ENCODE assay signal across 1 cellular context in the genomic region with DNA sequence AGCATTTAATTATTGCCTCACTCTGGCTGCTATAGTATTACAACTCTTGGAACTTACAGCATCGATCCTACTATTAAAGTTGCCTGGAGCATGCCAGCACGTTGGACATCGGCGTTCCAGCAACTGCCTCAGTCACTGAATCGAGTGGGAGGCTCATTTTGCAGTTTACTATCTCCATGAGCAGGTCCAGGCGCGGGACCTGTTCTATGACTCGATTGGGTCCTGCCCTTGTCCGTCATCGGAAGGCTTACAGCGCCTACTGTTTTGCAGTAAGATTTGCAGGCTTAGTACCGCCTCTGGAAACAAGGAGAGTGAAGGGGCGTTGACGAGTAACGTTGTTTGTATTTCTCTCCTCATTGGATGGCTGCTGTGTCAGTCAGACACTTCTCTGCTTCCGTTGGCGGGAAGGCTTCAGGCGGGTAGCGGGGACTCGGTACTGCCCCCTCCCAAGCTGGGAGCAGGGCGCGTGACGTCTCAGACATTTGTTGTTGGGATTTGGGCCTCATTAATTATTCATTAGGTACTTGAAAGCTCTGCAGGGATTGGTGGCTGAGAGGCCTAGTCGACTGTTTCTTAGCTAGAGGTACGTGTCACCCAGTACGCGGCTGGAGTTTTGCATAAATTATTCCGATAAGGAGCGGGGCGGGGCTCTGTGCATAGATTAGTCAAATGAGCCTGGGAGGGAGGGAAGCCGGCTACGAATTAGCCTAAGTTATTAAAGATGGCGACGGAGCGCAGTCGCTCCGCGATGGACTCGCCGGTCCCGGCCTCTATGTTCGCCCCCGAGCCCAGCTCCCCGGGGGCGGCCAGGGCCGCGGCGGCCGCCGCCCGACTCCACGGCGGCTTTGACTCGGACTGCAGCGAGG.
A peak's percentile ranks its signal among the peaks of the same experiment; 100 is the strongest.
TF ChIP-seq lines count a peak whose summit lies in the region.

Gene GTPBP1, plus strand, starts transcription at position 710 of the 866 bp plus-strand sequence. Its CDS starts 12 bp downstream, at position 722.

TF ChIP-seq in K562, 482 proteins besides CTCF, POLR2A, EP300 and RAD21 (continued from another document and continues in another):
- TF ChIP-seq FOXK1 (CRISPR knock-in tag; IDR thresholded peaks at IDR 0.05; ENCODE audit: borderline replicate concordance) = 0 out of 2 replicates have a peak, but pooled peaks have one; percentile 69
- TF ChIP-seq C11orf30 (IDR thresholded peaks at IDR 0.05; ENCODE audit: low read depth) = peak; percentile 55
- 0 out of 2 replicates have a peak, but pooled peaks have one; percentile 28 for TF ChIP-seq RFX5 (IDR thresholded peaks at IDR 0.05; ENCODE audit: low read depth, low read length)
- no peak for TF ChIP-seq SLC30A9 (CRISPR knock-in tag; IDR thresholded peaks at IDR 0.05)
- TF ChIP-seq, protein P1, sequence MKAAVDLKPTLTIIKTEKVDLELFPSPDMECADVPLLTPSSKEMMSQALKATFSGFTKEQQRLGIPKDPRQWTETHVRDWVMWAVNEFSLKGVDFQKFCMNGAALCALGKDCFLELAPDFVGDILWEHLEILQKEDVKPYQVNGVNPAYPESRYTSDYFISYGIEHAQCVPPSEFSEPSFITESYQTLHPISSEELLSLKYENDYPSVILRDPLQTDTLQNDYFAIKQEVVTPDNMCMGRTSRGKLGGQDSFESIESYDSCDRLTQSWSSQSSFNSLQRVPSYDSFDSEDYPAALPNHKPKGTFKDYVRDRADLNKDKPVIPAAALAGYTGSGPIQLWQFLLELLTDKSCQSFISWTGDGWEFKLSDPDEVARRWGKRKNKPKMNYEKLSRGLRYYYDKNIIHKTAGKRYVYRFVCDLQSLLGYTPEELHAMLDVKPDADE (conservative IDR thresholded peaks at IDR 0.05; ENCODE audit: control insufficient read depth, low read depth, low read length) = 0 out of 2 replicates have a peak, but pooled peaks have one; percentile 16
- no peak for TF ChIP-seq MBD1 (CRISPR knock-in tag; IDR thresholded peaks at IDR 0.05)
- no peak for TF ChIP-seq SPI1 (IDR thresholded peaks at IDR 0.05; ENCODE audit: borderline replicate concordance, low read depth, low read length)
- TF ChIP-seq HMBOX1 (IDR thresholded peaks at IDR 0.05) = peak; percentile 54; the same call in 1 of the 2 replicates
- peak; percentile 49 for TF ChIP-seq NCOR1 (IDR thresholded peaks at IDR 0.05)
- no peak for TF ChIP-seq ZBED1 (IDR thresholded peaks at IDR 0.05)
- TF ChIP-seq PHB2 (IDR thresholded peaks at IDR 0.05; ENCODE audit: low read depth) = no peak
- peak; percentile 8; the same call in 1 of the 2 replicates for TF ChIP-seq SOX6 (IDR thresholded peaks at IDR 0.05)
- no peak for TF ChIP-seq RBM17 (IDR thresholded peaks at IDR 0.05; ENCODE audit: borderline replicate concordance, low read depth, low read length)
- TF ChIP-seq, protein P2, sequence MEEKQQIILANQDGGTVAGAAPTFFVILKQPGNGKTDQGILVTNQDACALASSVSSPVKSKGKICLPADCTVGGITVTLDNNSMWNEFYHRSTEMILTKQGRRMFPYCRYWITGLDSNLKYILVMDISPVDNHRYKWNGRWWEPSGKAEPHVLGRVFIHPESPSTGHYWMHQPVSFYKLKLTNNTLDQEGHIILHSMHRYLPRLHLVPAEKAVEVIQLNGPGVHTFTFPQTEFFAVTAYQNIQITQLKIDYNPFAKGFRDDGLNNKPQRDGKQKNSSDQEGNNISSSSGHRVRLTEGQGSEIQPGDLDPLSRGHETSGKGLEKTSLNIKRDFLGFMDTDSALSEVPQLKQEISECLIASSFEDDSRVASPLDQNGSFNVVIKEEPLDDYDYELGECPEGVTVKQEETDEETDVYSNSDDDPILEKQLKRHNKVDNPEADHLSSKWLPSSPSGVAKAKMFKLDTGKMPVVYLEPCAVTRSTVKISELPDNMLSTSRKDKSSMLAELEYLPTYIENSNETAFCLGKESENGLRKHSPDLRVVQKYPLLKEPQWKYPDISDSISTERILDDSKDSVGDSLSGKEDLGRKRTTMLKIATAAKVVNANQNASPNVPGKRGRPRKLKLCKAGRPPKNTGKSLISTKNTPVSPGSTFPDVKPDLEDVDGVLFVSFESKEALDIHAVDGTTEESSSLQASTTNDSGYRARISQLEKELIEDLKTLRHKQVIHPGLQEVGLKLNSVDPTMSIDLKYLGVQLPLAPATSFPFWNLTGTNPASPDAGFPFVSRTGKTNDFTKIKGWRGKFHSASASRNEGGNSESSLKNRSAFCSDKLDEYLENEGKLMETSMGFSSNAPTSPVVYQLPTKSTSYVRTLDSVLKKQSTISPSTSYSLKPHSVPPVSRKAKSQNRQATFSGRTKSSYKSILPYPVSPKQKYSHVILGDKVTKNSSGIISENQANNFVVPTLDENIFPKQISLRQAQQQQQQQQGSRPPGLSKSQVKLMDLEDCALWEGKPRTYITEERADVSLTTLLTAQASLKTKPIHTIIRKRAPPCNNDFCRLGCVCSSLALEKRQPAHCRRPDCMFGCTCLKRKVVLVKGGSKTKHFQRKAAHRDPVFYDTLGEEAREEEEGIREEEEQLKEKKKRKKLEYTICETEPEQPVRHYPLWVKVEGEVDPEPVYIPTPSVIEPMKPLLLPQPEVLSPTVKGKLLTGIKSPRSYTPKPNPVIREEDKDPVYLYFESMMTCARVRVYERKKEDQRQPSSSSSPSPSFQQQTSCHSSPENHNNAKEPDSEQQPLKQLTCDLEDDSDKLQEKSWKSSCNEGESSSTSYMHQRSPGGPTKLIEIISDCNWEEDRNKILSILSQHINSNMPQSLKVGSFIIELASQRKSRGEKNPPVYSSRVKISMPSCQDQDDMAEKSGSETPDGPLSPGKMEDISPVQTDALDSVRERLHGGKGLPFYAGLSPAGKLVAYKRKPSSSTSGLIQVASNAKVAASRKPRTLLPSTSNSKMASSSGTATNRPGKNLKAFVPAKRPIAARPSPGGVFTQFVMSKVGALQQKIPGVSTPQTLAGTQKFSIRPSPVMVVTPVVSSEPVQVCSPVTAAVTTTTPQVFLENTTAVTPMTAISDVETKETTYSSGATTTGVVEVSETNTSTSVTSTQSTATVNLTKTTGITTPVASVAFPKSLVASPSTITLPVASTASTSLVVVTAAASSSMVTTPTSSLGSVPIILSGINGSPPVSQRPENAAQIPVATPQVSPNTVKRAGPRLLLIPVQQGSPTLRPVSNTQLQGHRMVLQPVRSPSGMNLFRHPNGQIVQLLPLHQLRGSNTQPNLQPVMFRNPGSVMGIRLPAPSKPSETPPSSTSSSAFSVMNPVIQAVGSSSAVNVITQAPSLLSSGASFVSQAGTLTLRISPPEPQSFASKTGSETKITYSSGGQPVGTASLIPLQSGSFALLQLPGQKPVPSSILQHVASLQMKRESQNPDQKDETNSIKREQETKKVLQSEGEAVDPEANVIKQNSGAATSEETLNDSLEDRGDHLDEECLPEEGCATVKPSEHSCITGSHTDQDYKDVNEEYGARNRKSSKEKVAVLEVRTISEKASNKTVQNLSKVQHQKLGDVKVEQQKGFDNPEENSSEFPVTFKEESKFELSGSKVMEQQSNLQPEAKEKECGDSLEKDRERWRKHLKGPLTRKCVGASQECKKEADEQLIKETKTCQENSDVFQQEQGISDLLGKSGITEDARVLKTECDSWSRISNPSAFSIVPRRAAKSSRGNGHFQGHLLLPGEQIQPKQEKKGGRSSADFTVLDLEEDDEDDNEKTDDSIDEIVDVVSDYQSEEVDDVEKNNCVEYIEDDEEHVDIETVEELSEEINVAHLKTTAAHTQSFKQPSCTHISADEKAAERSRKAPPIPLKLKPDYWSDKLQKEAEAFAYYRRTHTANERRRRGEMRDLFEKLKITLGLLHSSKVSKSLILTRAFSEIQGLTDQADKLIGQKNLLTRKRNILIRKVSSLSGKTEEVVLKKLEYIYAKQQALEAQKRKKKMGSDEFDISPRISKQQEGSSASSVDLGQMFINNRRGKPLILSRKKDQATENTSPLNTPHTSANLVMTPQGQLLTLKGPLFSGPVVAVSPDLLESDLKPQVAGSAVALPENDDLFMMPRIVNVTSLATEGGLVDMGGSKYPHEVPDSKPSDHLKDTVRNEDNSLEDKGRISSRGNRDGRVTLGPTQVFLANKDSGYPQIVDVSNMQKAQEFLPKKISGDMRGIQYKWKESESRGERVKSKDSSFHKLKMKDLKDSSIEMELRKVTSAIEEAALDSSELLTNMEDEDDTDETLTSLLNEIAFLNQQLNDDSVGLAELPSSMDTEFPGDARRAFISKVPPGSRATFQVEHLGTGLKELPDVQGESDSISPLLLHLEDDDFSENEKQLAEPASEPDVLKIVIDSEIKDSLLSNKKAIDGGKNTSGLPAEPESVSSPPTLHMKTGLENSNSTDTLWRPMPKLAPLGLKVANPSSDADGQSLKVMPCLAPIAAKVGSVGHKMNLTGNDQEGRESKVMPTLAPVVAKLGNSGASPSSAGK (IDR thresholded peaks at IDR 0.05) = peak; percentile 84
- TF ChIP-seq ZNF699 (CRISPR knock-in tag; IDR thresholded peaks at IDR 0.05; ENCODE audit: insufficient replicate concordance) = no peak
- TF ChIP-seq KDM5B (IDR thresholded peaks at IDR 0.05; ENCODE audit: insufficient replicate concordance, low read depth, low read length) = peak; percentile 75
- no peak for TF ChIP-seq ADNP (tag; IDR thresholded peaks at IDR 0.05)
- TF ChIP-seq, protein P3, sequence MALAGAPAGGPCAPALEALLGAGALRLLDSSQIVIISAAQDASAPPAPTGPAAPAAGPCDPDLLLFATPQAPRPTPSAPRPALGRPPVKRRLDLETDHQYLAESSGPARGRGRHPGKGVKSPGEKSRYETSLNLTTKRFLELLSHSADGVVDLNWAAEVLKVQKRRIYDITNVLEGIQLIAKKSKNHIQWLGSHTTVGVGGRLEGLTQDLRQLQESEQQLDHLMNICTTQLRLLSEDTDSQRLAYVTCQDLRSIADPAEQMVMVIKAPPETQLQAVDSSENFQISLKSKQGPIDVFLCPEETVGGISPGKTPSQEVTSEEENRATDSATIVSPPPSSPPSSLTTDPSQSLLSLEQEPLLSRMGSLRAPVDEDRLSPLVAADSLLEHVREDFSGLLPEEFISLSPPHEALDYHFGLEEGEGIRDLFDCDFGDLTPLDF (CRISPR knock-in tag; IDR thresholded peaks at IDR 0.05) = no peak; the same call in none of the 2 replicates
- TF ChIP-seq ZNF668 (CRISPR knock-in tag; IDR thresholded peaks at IDR 0.05) = no peak
- peak; percentile 19; the same call in 1 of the 2 replicates for TF ChIP-seq ATF3 (IDR thresholded peaks at IDR 0.05)
- no peak for TF ChIP-seq ATF3 (CRISPR knock-in tag; conservative IDR thresholded peaks at IDR 0.05)
- TF ChIP-seq RNF2 (IDR thresholded peaks at IDR 0.05) = peak; percentile 63; the same call in 1 of the 2 replicates
- no peak for TF ChIP-seq CREBBP (IDR thresholded peaks at IDR 0.05; ENCODE audit: low read depth, low read length)
- TF ChIP-seq ZNF444 (CRISPR knock-in tag; IDR thresholded peaks at IDR 0.05) = no peak
- no peak for TF ChIP-seq BRF1 (IDR thresholded peaks at IDR 0.05; ENCODE audit: borderline replicate concordance, extremely low read depth, insufficient read length)
- no peak for TF ChIP-seq POLR3A (IDR thresholded peaks at IDR 0.05; ENCODE audit: borderline replicate concordance, extremely low read depth, insufficient read depth, insufficient read length)
- no peak for TF ChIP-seq ZNF57 (CRISPR knock-in tag; IDR thresholded peaks at IDR 0.05)
- TF ChIP-seq SIN3A (IDR thresholded peaks at IDR 0.05; ENCODE audit: borderline replicate concordance in 2 of 2, control insufficient read depth in 1 of 2, low read depth in 2 of 2, low read length in 2 of 2) = peak in 1 of 2 experiments; percentile 68; a peak in 1 of 4 replicates
- TF ChIP-seq, protein P4, sequence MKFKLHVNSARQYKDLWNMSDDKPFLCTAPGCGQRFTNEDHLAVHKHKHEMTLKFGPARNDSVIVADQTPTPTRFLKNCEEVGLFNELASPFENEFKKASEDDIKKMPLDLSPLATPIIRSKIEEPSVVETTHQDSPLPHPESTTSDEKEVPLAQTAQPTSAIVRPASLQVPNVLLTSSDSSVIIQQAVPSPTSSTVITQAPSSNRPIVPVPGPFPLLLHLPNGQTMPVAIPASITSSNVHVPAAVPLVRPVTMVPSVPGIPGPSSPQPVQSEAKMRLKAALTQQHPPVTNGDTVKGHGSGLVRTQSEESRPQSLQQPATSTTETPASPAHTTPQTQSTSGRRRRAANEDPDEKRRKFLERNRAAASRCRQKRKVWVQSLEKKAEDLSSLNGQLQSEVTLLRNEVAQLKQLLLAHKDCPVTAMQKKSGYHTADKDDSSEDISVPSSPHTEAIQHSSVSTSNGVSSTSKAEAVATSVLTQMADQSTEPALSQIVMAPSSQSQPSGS (CRISPR knock-in tag; IDR thresholded peaks at IDR 0.05) = no peak
- TF ChIP-seq SAFB2 (IDR thresholded peaks at IDR 0.05; ENCODE audit: borderline replicate concordance, low read depth, low read length, severe bottlenecking) = no peak
- peak; percentile 69 for TF ChIP-seq RBM25 (IDR thresholded peaks at IDR 0.05; ENCODE audit: low read depth, low read length, severe bottlenecking)
- no peak for TF ChIP-seq NR0B1 (IDR thresholded peaks at IDR 0.05; ENCODE audit: partially characterized antibody)
- no peak for TF ChIP-seq ZNF347 (CRISPR knock-in tag; IDR thresholded peaks at IDR 0.05; ENCODE audit: low read depth)
